ENCODE assay signal across 9 cellular contexts in the genomic region with DNA sequence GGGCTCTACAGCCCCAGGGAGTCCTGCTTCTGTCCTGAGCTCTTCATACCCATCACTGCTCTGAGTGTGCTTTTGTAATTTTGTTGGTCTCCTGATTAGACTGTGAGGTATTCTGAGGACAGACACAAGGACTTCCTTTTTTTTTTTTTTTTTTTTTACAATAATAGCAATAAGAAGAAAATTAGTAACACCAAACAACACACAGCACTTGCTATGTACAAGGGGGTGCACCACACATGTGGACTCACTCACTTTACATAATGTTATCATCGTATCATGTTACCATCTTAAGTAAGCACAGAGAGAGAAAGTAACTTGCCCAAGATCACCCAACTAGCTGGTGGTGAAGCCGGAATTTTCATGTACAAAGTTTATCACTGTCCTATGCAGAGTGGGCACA. TPM values are rescaled to one million over a fixed set of nuclear protein-coding genes. Genes with fewer than 3 reads are reported as not detected.
A peak's percentile ranks its signal among the peaks of the same experiment; 100 is the strongest.
DNase-seq lines count a peak whose midpoint lies in the region; ATAC-seq and TF ChIP-seq lines count a peak whose summit lies in the region.
"Had no signal": no experiment of that assay in that cellular context is flagged by ENCODE, and none has a peak within 500 bp of the region (broad histone marks: within the 10 kb centered on the region; RNA-seq: fewer than 3 reads in every experiment).

No MANE protein-coding gene starts in this region.

- no peak for TF ChIP-seq EP300 in SK-N-SH (IDR thresholded peaks at IDR 0.05; ENCODE audit: borderline replicate concordance in 1 of 2, low read depth in 1 of 2, low read length in 1 of 2)

- TF ChIP-seq CTCF in SK-N-SH (IDR thresholded peaks at IDR 0.05) (no peak), fibroblast of mammary gland (conservative IDR thresholded peaks at IDR 0.05; ENCODE audit: control insufficient read depth, insufficient read depth, low read depth, low read length) (no peak)

- H3F3A ChIP-seq in SK-N-SH (replicated peaks; ENCODE audit: insufficient read depth): peaks cover 25% of the 10 kb centered on the region

- H4K20me1 ChIP-seq in SK-N-SH (ENCODE audit: insufficient read depth): no peaks in the 10 kb centered on the region

- POLR2A ChIA-PET in SK-N-SH (lab: Yijun Ruan, JAX): no interaction called here

- H3K4me1 ChIP-seq in SK-N-SH (ENCODE audit: control insufficient read depth in 1 of 2, insufficient read depth in 2 of 2, low read depth in 1 of 2, low read length in 1 of 2) (peaks cover 23 to 41% of the 10 kb centered on the region in 2 experiments), skeletal muscle tissue (ENCODE audit: control insufficient read depth in 3 of 3, insufficient read depth in 3 of 3, low read length in 3 of 3) (peaks cover 36 to 59% (median 50%) of the 10 kb centered on the region in 3 donors)

- H3K9me2 ChIP-seq in SK-N-SH: no peaks in the 10 kb centered on the region

- H3K4me2 ChIP-seq in SK-N-SH: no peak overlapping the region

- H3K36me3 ChIP-seq in SK-N-SH (replicated peaks in 1 of 2; ENCODE audit: control insufficient read depth in 1 of 2, insufficient read depth in 2 of 2, low read length in 1 of 2) (no peaks in the 10 kb centered on the region), skeletal muscle tissue (ENCODE audit: control insufficient read depth in 3 of 3, insufficient read depth in 3 of 3, low read length in 3 of 3) (peaks cover 0 to 6% (median 3%) of the 10 kb centered on the region in 3 donors)
- H3K36me3 ChIP-seq: MG63 had no signal

- H3K79me2 ChIP-seq in SK-N-SH (ENCODE audit: insufficient read depth): no peaks in the 10 kb centered on the region

- H3K9me3 ChIP-seq in SK-N-SH (no peaks in the 10 kb centered on the region), skeletal muscle tissue (ENCODE audit: control insufficient read depth in 3 of 3, low read length in 3 of 3) (no peaks in the 10 kb centered on the region)
- H3K9me3 ChIP-seq: MG63 had no signal

- WGBS in SK-N-SH (ENCODE audit: low lambda C conversion rate): 65% methylated on average over 2 of the region's 2 CpGs

- H3K27ac ChIP-seq in SK-N-SH (ENCODE audit: low read depth in 2 of 2, low read length in 1 of 2) (no peak overlapping the region), skeletal muscle tissue (ENCODE audit: low read depth, low read length) (peak overlapping the region; percentile 59)

- TF ChIP-seq RAD21 in SK-N-SH (IDR thresholded peaks at IDR 0.05; ENCODE audit: low read length): no peak

- no peaks in the 10 kb centered on the region for H3K27me3 ChIP-seq in SK-N-SH (ENCODE audit: insufficient read depth)
- H3K27me3 ChIP-seq in skeletal muscle tissue (ENCODE audit: control insufficient read depth in 3 of 3, insufficient read depth in 3 of 3, low read length in 3 of 3): no peaks in the 10 kb centered on the region
- H3K27me3 ChIP-seq: MG63 had no signal

- CTCF ChIA-PET in SK-N-SH (lab: Yijun Ruan, JAX): interaction anchor here (1.2 to 1.4 kb wide), 2 partner anchors 14 to 99 kb away, joined by 3 read pairs; no protein-coding TSS in a partner anchor

- ATAC-seq in SK-N-SH treated with all-trans-retinoic acid at 6 μM for 48 hours (no peak), GM18511 (IDR thresholded peaks at IDR 0.05; ENCODE audit: unreplicated experiment) (no peak)

- H3K9ac ChIP-seq in SK-N-SH (no peak overlapping the region), skeletal muscle tissue (ENCODE audit: low read depth in 1 of 3, low read length in 3 of 3) (peak overlapping the region in 2 of 3 donors; percentile 47 to 69)

- no peak for DNase-seq in SK-N-SH
- peak; percentile 20 for DNase-seq in NOMO-1 treated with dmso at 0.1 percent for 144 hours (lab: John Stamatoyannopoulos, UW; ENCODE audit: unreplicated experiment)
- DNase-seq in fibroblast of mammary gland (ENCODE audit: low read depth): peak; percentile 68
- DNase-seq in NCI-H1694 treated with DMSO at 0.1 percent for 48 hours (lab: John Stamatoyannopoulos, UW): no peak
- no peak for DNase-seq in NCI-H187 (lab: John Stamatoyannopoulos, UW)
- DNase-seq: MG63 had no signal

- no peak overlapping the region for H3K4me3 ChIP-seq in SK-N-SH (ENCODE audit: low read depth in 2 of 2, low read length in 1 of 2)
- H3K4me3 ChIP-seq in fibroblast of mammary gland (ENCODE audit: control insufficient read depth, low read depth, low read length): no peak overlapping the region
- H3K4me3 ChIP-seq in skeletal muscle tissue (ENCODE audit: low read length in 3 of 3): peak overlapping the region in 1 of 3 donors; percentile 38
- H3K4me3 ChIP-seq: MG63 had no signal

- H2AFZ ChIP-seq in SK-N-SH (ENCODE audit: low read depth): peak overlapping the region; percentile 53; the same call in 1 of the 2 replicates

TF ChIP-seq in SK-N-SH, 30 proteins besides CTCF, POLR2A, EP300 and RAD21 (continues in another document):
- TF ChIP-seq FOSL2 (IDR thresholded peaks at IDR 0.05; ENCODE audit: borderline replicate concordance, low read depth): no peak
- TF ChIP-seq, protein P1, sequence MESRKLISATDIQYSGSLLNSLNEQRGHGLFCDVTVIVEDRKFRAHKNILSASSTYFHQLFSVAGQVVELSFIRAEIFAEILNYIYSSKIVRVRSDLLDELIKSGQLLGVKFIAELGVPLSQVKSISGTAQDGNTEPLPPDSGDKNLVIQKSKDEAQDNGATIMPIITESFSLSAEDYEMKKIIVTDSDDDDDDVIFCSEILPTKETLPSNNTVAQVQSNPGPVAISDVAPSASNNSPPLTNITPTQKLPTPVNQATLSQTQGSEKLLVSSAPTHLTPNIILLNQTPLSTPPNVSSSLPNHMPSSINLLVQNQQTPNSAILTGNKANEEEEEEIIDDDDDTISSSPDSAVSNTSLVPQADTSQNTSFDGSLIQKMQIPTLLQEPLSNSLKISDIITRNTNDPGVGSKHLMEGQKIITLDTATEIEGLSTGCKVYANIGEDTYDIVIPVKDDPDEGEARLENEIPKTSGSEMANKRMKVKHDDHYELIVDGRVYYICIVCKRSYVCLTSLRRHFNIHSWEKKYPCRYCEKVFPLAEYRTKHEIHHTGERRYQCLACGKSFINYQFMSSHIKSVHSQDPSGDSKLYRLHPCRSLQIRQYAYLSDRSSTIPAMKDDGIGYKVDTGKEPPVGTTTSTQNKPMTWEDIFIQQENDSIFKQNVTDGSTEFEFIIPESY (IDR thresholded peaks at IDR 0.05; ENCODE audit: borderline replicate concordance, low read depth): no peak
- no peak for TF ChIP-seq CHD2 (IDR thresholded peaks at IDR 0.05; ENCODE audit: low read length, partially characterized antibody)
- TF ChIP-seq JUND (IDR thresholded peaks at IDR 0.05): no peak

TF ChIP-seq in SK-N-SH treated with all-trans-retinoic acid at 6 μM for 48 hours, 23 proteins besides CTCF, POLR2A, EP300 and RAD21 (continues in another document):
- TF ChIP-seq, protein P2, sequence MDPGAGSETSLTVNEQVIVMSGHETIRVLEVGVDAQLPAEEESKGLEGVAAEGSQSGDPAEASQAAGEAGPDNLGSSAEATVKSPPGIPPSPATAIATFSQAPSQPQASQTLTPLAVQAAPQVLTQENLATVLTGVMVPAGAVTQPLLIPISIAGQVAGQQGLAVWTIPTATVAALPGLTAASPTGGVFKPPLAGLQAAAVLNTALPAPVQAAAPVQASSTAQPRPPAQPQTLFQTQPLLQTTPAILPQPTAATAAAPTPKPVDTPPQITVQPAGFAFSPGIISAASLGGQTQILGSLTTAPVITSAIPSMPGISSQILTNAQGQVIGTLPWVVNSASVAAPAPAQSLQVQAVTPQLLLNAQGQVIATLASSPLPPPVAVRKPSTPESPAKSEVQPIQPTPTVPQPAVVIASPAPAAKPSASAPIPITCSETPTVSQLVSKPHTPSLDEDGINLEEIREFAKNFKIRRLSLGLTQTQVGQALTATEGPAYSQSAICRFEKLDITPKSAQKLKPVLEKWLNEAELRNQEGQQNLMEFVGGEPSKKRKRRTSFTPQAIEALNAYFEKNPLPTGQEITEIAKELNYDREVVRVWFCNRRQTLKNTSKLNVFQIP (CRISPR knock-in tag; IDR thresholded peaks at IDR 0.05; ENCODE audit: borderline replicate concordance, low read depth): no peak
- TF ChIP-seq TOX (CRISPR knock-in tag; IDR thresholded peaks at IDR 0.05; ENCODE audit: borderline replicate concordance): no peak
- no peak for TF ChIP-seq TCF4 (CRISPR knock-in tag; IDR thresholded peaks at IDR 0.05; ENCODE audit: borderline replicate concordance)
- TF ChIP-seq RARB (CRISPR knock-in tag; IDR thresholded peaks at IDR 0.05): no peak
- TF ChIP-seq, protein P3, sequence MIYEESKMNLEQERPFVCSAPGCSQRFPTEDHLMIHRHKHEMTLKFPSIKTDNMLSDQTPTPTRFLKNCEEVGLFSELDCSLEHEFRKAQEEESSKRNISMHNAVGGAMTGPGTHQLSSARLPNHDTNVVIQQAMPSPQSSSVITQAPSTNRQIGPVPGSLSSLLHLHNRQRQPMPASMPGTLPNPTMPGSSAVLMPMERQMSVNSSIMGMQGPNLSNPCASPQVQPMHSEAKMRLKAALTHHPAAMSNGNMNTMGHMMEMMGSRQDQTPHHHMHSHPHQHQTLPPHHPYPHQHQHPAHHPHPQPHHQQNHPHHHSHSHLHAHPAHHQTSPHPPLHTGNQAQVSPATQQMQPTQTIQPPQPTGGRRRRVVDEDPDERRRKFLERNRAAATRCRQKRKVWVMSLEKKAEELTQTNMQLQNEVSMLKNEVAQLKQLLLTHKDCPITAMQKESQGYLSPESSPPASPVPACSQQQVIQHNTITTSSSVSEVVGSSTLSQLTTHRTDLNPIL (CRISPR knock-in tag; IDR thresholded peaks at IDR 0.05; ENCODE audit: low read depth): no peak
- no peak for TF ChIP-seq OSR1 (CRISPR knock-in tag; IDR thresholded peaks at IDR 0.05)
- TF ChIP-seq ARNTL (CRISPR knock-in tag; IDR thresholded peaks at IDR 0.05; ENCODE audit: borderline replicate concordance, low read depth): no peak

RNA-seq across cellular contexts. Expression of a gene that starts 34.5 kb away (rescaled TPM):
- polyA plus RNA-seq in SK-N-SH (2012; rRNA removed): 1.4 and 1.6 TPM in 2 replicates
- polyA plus RNA-seq in SK-N-SH (2012; cell fraction: cytosol; rRNA removed): 1.3 TPM in 2 replicates
- polyA plus RNA-seq in SK-N-SH (2012; cell fraction: nucleus; rRNA removed): 2.6 TPM in 2 replicates
- 22.4 TPM for total RNA-seq in skeletal muscle tissue

Comparison
In these comparisons a context has a peak if more than half of its experiments do, and no peak if none do; other contexts are left out.
1. DNase-seq: peak in NOMO-1 treated with dmso at 0.1 percent for 144 hours (single experiment) and fibroblast of mammary gland (single experiment); none in SK-N-SH (single experiment), NCI-H1694 treated with DMSO at 0.1 percent for 48 hours (single experiment) and NCI-H187 (0 of 2).